17 cellular contexts compared by ENCODE assay signal in the genomic region with DNA sequence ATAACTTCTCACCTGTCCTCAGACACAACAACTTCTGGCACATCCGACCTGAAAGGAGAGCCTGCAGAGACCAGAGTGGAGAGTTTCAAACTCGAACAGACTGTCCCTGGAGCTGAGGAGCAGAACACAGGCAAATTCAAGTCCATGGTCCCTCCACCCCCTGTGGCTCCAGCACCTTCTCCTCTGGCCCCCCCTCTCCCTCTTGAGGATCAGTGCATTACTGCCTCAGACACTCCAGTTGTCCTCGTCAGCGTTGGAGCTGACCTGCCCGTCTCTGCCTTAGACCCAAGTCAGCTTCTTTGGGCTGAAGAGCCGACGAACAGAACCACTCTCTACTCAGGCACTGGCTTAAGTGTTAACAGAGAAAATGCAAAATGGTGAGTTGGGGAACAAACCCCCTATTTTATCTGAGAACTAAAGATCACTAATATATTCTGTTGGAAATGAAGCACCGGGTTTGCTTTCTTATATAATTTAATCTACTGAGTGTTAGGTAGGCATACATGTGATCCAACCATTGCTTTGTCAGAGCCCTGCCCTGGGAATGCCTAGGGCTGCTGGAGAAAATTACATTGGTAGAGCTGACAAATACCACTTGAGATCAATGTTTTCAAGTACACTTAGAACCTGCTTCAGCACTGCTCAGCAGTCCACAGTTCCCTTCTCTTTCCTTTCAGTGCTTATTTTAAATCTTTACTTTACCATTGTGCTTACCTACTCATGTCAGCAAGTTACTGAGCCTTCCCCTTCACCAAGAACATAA.
A peak's percentile ranks its signal among the peaks of the same experiment; 100 is the strongest.
DNase-seq lines count a peak whose midpoint lies in the region; ATAC-seq and TF ChIP-seq lines count a peak whose summit lies in the region.
"Had no signal": no experiment of that assay in that cellular context is flagged by ENCODE, and none has a peak within 500 bp of the region (broad histone marks: within the 10 kb centered on the region; RNA-seq: fewer than 3 reads in every experiment).

No MANE protein-coding gene starts in this region.

- intact Hi-C loops in Right ventricle myocardium inferior (cut with DNase I), result no loop called here
- intact Hi-C loops in dorsolateral prefrontal cortex (cut with DNase I), result no loop called here

- ATAC-seq in Right ventricle myocardium inferior (no peak), HG02588 (IDR thresholded peaks at IDR 0.05; ENCODE audit: unreplicated experiment) (no peak), HG02759 (IDR thresholded peaks at IDR 0.05; ENCODE audit: unreplicated experiment) (no peak)

- DNase-seq in cardiac muscle cell (ENCODE audit: low read depth in 1 of 2, low spot score in 1 of 2) (peak in 1 of 2 donors; percentile 53), Right ventricle myocardium inferior (ENCODE audit: missing footprints) (no peak), endodermal cell (no peak), nephron progenitor cell (no peak), dorsolateral prefrontal cortex (no peak), NCI-H1436 (lab: John Stamatoyannopoulos, UW) (no peak)
- DNase-seq: ACHN; Calu3; CD4-positive, CD25-positive, alpha-beta regulatory T cell; DMS 273 treated with DMSO at 0.1 percent for 48 hours; EL; HCEC 1CT; HFFc6; IMR-90 had no signal

- H3K9me3 ChIP-seq in cardiac muscle cell (ENCODE audit: low read depth) (no peaks in the 10 kb centered on the region), endodermal cell (ENCODE audit: control insufficient read depth, low read length) (peaks cover 7% of the 10 kb centered on the region)
- H3K9me3 ChIP-seq: BLaER1 treated with 17β-estradiol and CSF1 and Interleukin-3, amounts not matched to agents 10 nM and 100 nM had no signal

- H3K9ac ChIP-seq in endodermal cell (ENCODE audit: extremely low read depth, low read length, poor library complexity, severe bottlenecking), result no peak overlapping the region
- H3K9ac ChIP-seq: BLaER1 treated with 17β-estradiol and CSF1 and Interleukin-3, amounts not matched to agents 10 nM and 100 nM had no signal

- H3K4me3 ChIP-seq in cardiac muscle cell (no peak overlapping the region), endodermal cell (ENCODE audit: low read length) (no peak overlapping the region), dorsolateral prefrontal cortex (no peak overlapping the region)
- H3K4me3 ChIP-seq: BLaER1 treated with 17β-estradiol and CSF1 and Interleukin-3, amounts not matched to agents 10 nM and 100 nM had no signal

- 83 to 95% methylated on average over 2 to 8 of the region's 8 CpGs for WGBS in endodermal cell (ENCODE audit: insufficient coverage in 1 of 2, insufficient read length in 1 of 2), 2 experiments

- TF ChIP-seq CTCF in cardiac muscle cell (IDR thresholded peaks at IDR 0.05; ENCODE audit: low read depth, low read length) (no peak), endodermal cell (conservative IDR thresholded peaks at IDR 0.05) (no peak), nephron progenitor cell (IDR thresholded peaks at IDR 0.05) (no peak), dorsolateral prefrontal cortex (IDR thresholded peaks at IDR 0.05 in 54 of 56, conservative IDR thresholded peaks at IDR 0.05 in 2 of 56; ENCODE audit: low read depth in 1 of 56, partially characterized antibody in 56 of 56) (no peak)

- no peaks in the 10 kb centered on the region for H3K4me1 ChIP-seq in cardiac muscle cell (ENCODE audit: low read depth)
- H3K4me1 ChIP-seq in endodermal cell (ENCODE audit: control insufficient read depth, insufficient read depth, low read length), result no peaks in the 10 kb centered on the region

- peak overlapping the region; percentile 30 for H3K27ac ChIP-seq in cardiac muscle cell
- H3K27ac ChIP-seq in endodermal cell (ENCODE audit: low read depth, low read length), result no peak overlapping the region
- no peak overlapping the region for H3K27ac ChIP-seq in dorsolateral prefrontal cortex
- H3K27ac ChIP-seq: BLaER1 treated with 17β-estradiol and CSF1 and Interleukin-3, amounts not matched to agents 10 nM and 100 nM had no signal

- H3K4me3 Mint-ChIP-seq in endodermal cell, result no peak overlapping the region
- no peak overlapping the region for H3K4me3 Mint-ChIP-seq in nephron progenitor cell
- H3K4me3 Mint-ChIP-seq: CD4-positive, CD25-positive, alpha-beta regulatory T cell; HFFc6 had no signal

- H3K4me1 Mint-ChIP-seq in endodermal cell (no peaks in the 10 kb centered on the region), nephron progenitor cell (no peaks in the 10 kb centered on the region)

- peaks cover 12% of the 10 kb centered on the region for H3K36me3 ChIP-seq in cardiac muscle cell
- H3K36me3 ChIP-seq in endodermal cell (ENCODE audit: control insufficient read depth, insufficient read depth, low read length), result peaks cover 99% of the 10 kb centered on the region

- H3K27me3 Mint-ChIP-seq in endodermal cell (ENCODE audit: insufficient read depth) (no peaks in the 10 kb centered on the region), nephron progenitor cell (ENCODE audit: low read depth, poor library complexity) (no peaks in the 10 kb centered on the region)
- H3K27me3 Mint-ChIP-seq: CD4-positive, CD25-positive, alpha-beta regulatory T cell had no signal

- H3K27ac Mint-ChIP-seq in endodermal cell, result peak overlapping the region; percentile 27
- H3K27ac Mint-ChIP-seq in nephron progenitor cell, result peak overlapping the region; percentile 6
- H3K27ac Mint-ChIP-seq: HFFc6 had no signal

- no peaks in the 10 kb centered on the region for H3K9me3 Mint-ChIP-seq in endodermal cell
- no peaks in the 10 kb centered on the region for H3K9me3 Mint-ChIP-seq in nephron progenitor cell
- H3K9me3 Mint-ChIP-seq: HFFc6 had no signal

- H3K36me3 Mint-ChIP-seq in endodermal cell (ENCODE audit: low read depth) (peaks cover 77% of the 10 kb centered on the region), nephron progenitor cell (ENCODE audit: low read depth) (peaks cover 75% of the 10 kb centered on the region)

- H3K27me3 ChIP-seq in cardiac muscle cell (no peaks in the 10 kb centered on the region), endodermal cell (ENCODE audit: control insufficient read depth, insufficient read depth, low read length, poor library complexity, severe bottlenecking) (no peaks in the 10 kb centered on the region), dorsolateral prefrontal cortex (no peaks in the 10 kb centered on the region)
- H3K27me3 ChIP-seq: BLaER1 treated with 17β-estradiol and CSF1 and Interleukin-3, amounts not matched to agents 10 nM and 100 nM had no signal
